Comparison of ENCODE assay signal across 8 cellular contexts in the genomic region with DNA sequence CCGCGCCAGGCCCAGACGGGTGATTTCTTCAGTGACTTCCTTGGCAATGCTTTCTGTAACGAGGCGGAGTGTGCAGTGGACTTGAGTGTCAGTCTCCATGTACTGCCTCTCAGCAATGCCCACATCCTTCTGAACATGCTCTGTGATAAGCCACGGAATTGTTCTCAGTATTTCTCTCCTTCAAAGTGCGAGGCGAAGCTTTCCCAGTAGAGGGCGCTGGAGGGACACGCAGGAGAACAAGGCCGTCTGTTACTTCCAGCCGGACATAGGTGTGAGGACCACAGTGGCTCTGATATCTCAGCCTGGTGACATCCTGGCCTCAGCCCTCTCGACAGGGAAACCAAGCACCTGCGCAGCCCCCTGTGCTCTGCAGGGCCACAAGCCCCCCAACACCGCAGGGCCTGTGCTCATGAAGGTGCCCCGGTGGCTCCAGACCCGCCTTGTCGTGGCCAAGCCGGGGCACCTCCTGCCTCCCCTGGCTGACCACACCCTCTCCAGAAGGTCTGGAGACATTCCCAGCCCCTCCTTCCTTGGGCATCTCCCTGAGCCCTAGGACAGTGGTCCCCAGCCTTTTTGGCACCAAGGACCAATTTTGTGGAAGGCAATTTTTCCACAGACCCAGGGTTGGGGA. TPM values are rescaled to one million over a fixed set of nuclear protein-coding genes. Genes with fewer than 3 reads are reported as not detected.
A peak's percentile ranks its signal among the peaks of the same experiment; 100 is the strongest.
DNase-seq lines count a peak whose midpoint lies in the region; ATAC-seq and TF ChIP-seq lines count a peak whose summit lies in the region.

No MANE protein-coding gene starts in this region.

- no peaks in the 10 kb centered on the region for H3K9me3 Mint-ChIP-seq in activated naive CD8-positive, alpha-beta T cell treated with anti-CD3 and anti-CD28 coated beads, Interleukin-2, amount 10 ng/mL, durations not matched to agents 7 days and 5 days

- peak; percentile 82 for TF ChIP-seq CTCF in KMS-11 (conservative IDR thresholded peaks at IDR 0.05; ENCODE audit: low read depth, low read length)
- peak in 5 of 6 experiments; percentile 28 to 83 (median 76) for TF ChIP-seq CTCF in Peyer's patch (IDR thresholded peaks at IDR 0.05)
- peak; percentile 74 to 89 for TF ChIP-seq CTCF in right atrium auricular region (IDR thresholded peaks at IDR 0.05)

- no peak for TF ChIP-seq POLR2A in Peyer's patch (IDR thresholded peaks at IDR 0.05)

- no peak overlapping the region for H2AFZ ChIP-seq in KMS-11 (ENCODE audit: low read depth)

- H4K20me1 ChIP-seq in KMS-11 (ENCODE audit: insufficient read depth), result no peaks in the 10 kb centered on the region

- H3K27me3 ChIP-seq in KMS-11 (ENCODE audit: insufficient read depth, low read depth) (no peaks in the 10 kb centered on the region), Peyer's patch (no peaks in the 10 kb centered on the region), right atrium auricular region (no peaks in the 10 kb centered on the region)

- peak; percentile 78 for ATAC-seq in activated naive CD8-positive, alpha-beta T cell treated with anti-CD3 and anti-CD28 coated beads, Interleukin-2, amount 10 ng/mL, durations not matched to agents 7 days and 5 days (ENCODE audit: low read depth)
- ATAC-seq in HG02798 (IDR thresholded peaks at IDR 0.05; ENCODE audit: poor library complexity, unreplicated experiment) (no peak), GM21786 (IDR thresholded peaks at IDR 0.05; ENCODE audit: unreplicated experiment) (no peak)

- POLR2A ChIA-PET in activated naive CD8-positive, alpha-beta T cell treated with anti-CD3 and anti-CD28 coated beads, Interleukin-2, amount 10 ng/mL, durations not matched to agents 7 days and 5 days (lab: Charles Lee), result no interaction called here

- no peak overlapping the region for H3K4me3 Mint-ChIP-seq in activated naive CD8-positive, alpha-beta T cell treated with anti-CD3 and anti-CD28 coated beads, Interleukin-2, amount 10 ng/mL, durations not matched to agents 7 days and 5 days

- no peak overlapping the region for H3K27ac Mint-ChIP-seq in activated naive CD8-positive, alpha-beta T cell treated with anti-CD3 and anti-CD28 coated beads, Interleukin-2, amount 10 ng/mL, durations not matched to agents 7 days and 5 days

- no peaks in the 10 kb centered on the region for H3K4me1 Mint-ChIP-seq in activated naive CD8-positive, alpha-beta T cell treated with anti-CD3 and anti-CD28 coated beads, Interleukin-2, amount 10 ng/mL, durations not matched to agents 7 days and 5 days

- no peak overlapping the region for H3K9ac ChIP-seq in KMS-11

- H3K4me1 ChIP-seq in KMS-11 (ENCODE audit: low read depth, poor library complexity, severe bottlenecking), result no peaks in the 10 kb centered on the region
- H3K4me1 ChIP-seq in Peyer's patch, result no peaks in the 10 kb centered on the region
- no peaks in the 10 kb centered on the region for H3K4me1 ChIP-seq in right atrium auricular region

- H3K27me3 Mint-ChIP-seq in activated naive CD8-positive, alpha-beta T cell treated with anti-CD3 and anti-CD28 coated beads, Interleukin-2, amount 10 ng/mL, durations not matched to agents 7 days and 5 days, result peaks cover 3% of the 10 kb centered on the region

- DNase-seq in EH (ENCODE audit: low read depth) (peak; percentile 69), Peyer's patch (peak; percentile 48 to 92 (median 80)), right atrium auricular region (ENCODE audit: low spot score) (peak; percentile 90), renal cortical epithelial cell (ENCODE audit: low read depth) (peak; percentile 64)
- DNase-seq in activated naive CD8-positive, alpha-beta T cell treated with anti-CD3 and anti-CD28 coated beads, Interleukin-2, amount 10 ng/mL, durations not matched to agents 7 days and 5 days, result peak; percentile 75

- H3K27ac ChIP-seq in KMS-11, result no peak overlapping the region
- no peak overlapping the region for H3K27ac ChIP-seq in Peyer's patch
- H3K27ac ChIP-seq in right atrium auricular region, result no peak overlapping the region

- H3K36me3 ChIP-seq in KMS-11 (ENCODE audit: insufficient read depth) (no peaks in the 10 kb centered on the region), Peyer's patch (no peaks in the 10 kb centered on the region), right atrium auricular region (no peaks in the 10 kb centered on the region)

- no peaks in the 10 kb centered on the region for H3K9me3 ChIP-seq in Peyer's patch
- H3K9me3 ChIP-seq in right atrium auricular region, result no peaks in the 10 kb centered on the region

- no peak overlapping the region for H3K4me2 ChIP-seq in KMS-11

- no peak overlapping the region for H3K4me3 ChIP-seq in KMS-11 (IDR thresholded peaks at IDR 0.05; ENCODE audit: insufficient read depth, low read depth, low read length)
- no peak overlapping the region for H3K4me3 ChIP-seq in Peyer's patch
- no peak overlapping the region for H3K4me3 ChIP-seq in right atrium auricular region

- no peaks in the 10 kb centered on the region for H3K79me2 ChIP-seq in KMS-11 (ENCODE audit: insufficient read depth, low read depth)

- H3K36me3 Mint-ChIP-seq in activated naive CD8-positive, alpha-beta T cell treated with anti-CD3 and anti-CD28 coated beads, Interleukin-2, amount 10 ng/mL, durations not matched to agents 7 days and 5 days, result no peaks in the 10 kb centered on the region

RNA-seq across cellular contexts. Expression of gene BACE2, which starts 46.1 kb away (rescaled TPM):
- total RNA-seq in Peyer's patch, result 10 to 100 TPM; 30.5 to 43.3 (median 36.6) TPM
- total RNA-seq in activated naive CD8-positive, alpha-beta T cell treated with anti-CD3 and anti-CD28 coated beads, Interleukin-2, amount 10 ng/mL, durations not matched to agents 7 days and 5 days, result 1 to 10 TPM; 5.1 to 5.2 TPM
- total RNA-seq in right atrium auricular region, result 10 to 100 TPM; 23.7 to 50.3 TPM
- 88.7 and 99.5 TPM in 2 replicates for total RNA-seq in renal cortical epithelial cell
